In the genomic region with DNA sequence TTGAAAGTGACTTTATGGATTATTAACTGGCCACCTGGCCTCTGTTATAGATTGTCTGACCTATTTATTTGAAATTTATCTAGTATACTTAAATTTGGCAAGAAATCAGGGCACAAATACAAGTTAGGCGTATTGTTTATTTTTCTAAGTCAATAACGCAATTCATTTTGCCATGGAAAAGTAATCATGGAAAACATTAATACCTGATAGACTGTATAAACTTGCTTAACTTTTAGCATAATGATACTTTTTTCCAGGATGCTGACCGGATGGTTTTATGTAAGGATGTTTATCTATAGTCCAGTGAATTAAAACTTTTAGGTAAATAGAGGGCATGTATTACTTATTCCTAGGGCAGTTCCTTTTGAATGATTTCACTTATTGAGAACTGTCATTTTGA, we compare ENCODE assay signal across 27 cellular contexts.
"Had no signal": no experiment of that assay in that cellular context is flagged by ENCODE, and none has a peak within 500 bp of the region (broad histone marks: within the 10 kb centered on the region; RNA-seq: fewer than 3 reads in every experiment).

No MANE protein-coding gene starts in this region.

- H3K4me3 ChIP-seq: esophagus muscularis mucosa, left lung, lung, ovary, psoas muscle, suprapubic skin, tibial artery, upper lobe of right lung had no signal

- H3K27me3 ChIP-seq: esophagus muscularis mucosa, foreskin keratinocyte, left lung, ovary, suprapubic skin, tibial artery, upper lobe of right lung had no signal

- H3K9me3 Mint-ChIP-seq: activated CD4-positive, alpha-beta memory T cell treated with anti-CD3 and anti-CD28 coated beads, Interleukin-2, amount 10 ng/mL, durations not matched to agents 7 days and 5 days; activated CD4-positive, alpha-beta T cell treated with anti-CD3 and anti-CD28 coated beads, Interleukin-2, amount 10 ng/mL, durations not matched to agents 7 days and 5 days; activated naive CD4-positive, alpha-beta T cell treated with anti-CD3 and anti-CD28 coated beads, Interleukin-2, amount 10 ng/mL, durations not matched to agents 7 days and 5 days; activated T-cell treated with anti-CD3 and anti-CD28 coated beads, Interleukin-2, amount 50 U/mL, for 24 hours; nephron; stimulated activated naive B cell treated with anti-CD40 and anti-IgM and Interleukin-4, amounts not matched to agents 10 μg/mL and 1 μg/mL and 100 μg/mL, for 72 hours had no signal

- H3K27ac Mint-ChIP-seq: activated CD4-positive, alpha-beta memory T cell treated with anti-CD3 and anti-CD28 coated beads, Interleukin-2, amount 10 ng/mL, durations not matched to agents 7 days and 5 days; activated CD4-positive, alpha-beta T cell treated with anti-CD3 and anti-CD28 coated beads, Interleukin-2, amount 10 ng/mL, durations not matched to agents 7 days and 5 days; activated naive CD4-positive, alpha-beta T cell treated with anti-CD3 and anti-CD28 coated beads, Interleukin-2, amount 10 ng/mL, durations not matched to agents 7 days and 5 days; activated naive CD8-positive, alpha-beta T cell treated with anti-CD3 and anti-CD28 coated beads, Interleukin-2, amount 10 ng/mL, durations not matched to agents 7 days and 5 days; activated T-cell treated with anti-CD3 and anti-CD28 coated beads, Interleukin-2, amount 50 U/mL, for 24 hours; stimulated activated naive B cell treated with anti-CD40 and anti-IgM and Interleukin-4, amounts not matched to agents 10 μg/mL and 1 μg/mL and 100 μg/mL, for 72 hours; T-helper 17 cell; WTC11 had no signal

- H3K27me3 Mint-ChIP-seq: activated CD4-positive, alpha-beta memory T cell treated with anti-CD3 and anti-CD28 coated beads, Interleukin-2, amount 10 ng/mL, durations not matched to agents 7 days and 5 days; activated CD4-positive, alpha-beta T cell treated with anti-CD3 and anti-CD28 coated beads, Interleukin-2, amount 10 ng/mL, durations not matched to agents 7 days and 5 days; activated naive CD4-positive, alpha-beta T cell treated with anti-CD3 and anti-CD28 coated beads, Interleukin-2, amount 10 ng/mL, durations not matched to agents 7 days and 5 days; activated naive CD8-positive, alpha-beta T cell treated with anti-CD3 and anti-CD28 coated beads, Interleukin-2, amount 10 ng/mL, durations not matched to agents 7 days and 5 days; activated T-cell treated with anti-CD3 and anti-CD28 coated beads, Interleukin-2, amount 50 U/mL, for 24 hours; T-helper 17 cell had no signal

- ATAC-seq: foreskin keratinocyte; left lung; psoas muscle; stimulated activated naive B cell treated with anti-CD40 and anti-IgM and Interleukin-4, amounts not matched to agents 10 μg/mL and 1 μg/mL and 100 μg/mL, for 72 hours; T-helper 17 cell; upper lobe of right lung; WTC11 had no signal

- H3K4me3 Mint-ChIP-seq: activated CD4-positive, alpha-beta memory T cell treated with anti-CD3 and anti-CD28 coated beads, Interleukin-2, amount 10 ng/mL, durations not matched to agents 7 days and 5 days; activated CD4-positive, alpha-beta T cell treated with anti-CD3 and anti-CD28 coated beads, Interleukin-2, amount 10 ng/mL, durations not matched to agents 7 days and 5 days; activated naive CD4-positive, alpha-beta T cell treated with anti-CD3 and anti-CD28 coated beads, Interleukin-2, amount 10 ng/mL, durations not matched to agents 7 days and 5 days; activated naive CD8-positive, alpha-beta T cell treated with anti-CD3 and anti-CD28 coated beads, Interleukin-2, amount 10 ng/mL, durations not matched to agents 7 days and 5 days; activated T-cell treated with anti-CD3 and anti-CD28 coated beads, Interleukin-2, amount 50 U/mL, for 24 hours; nephron; stimulated activated naive B cell treated with anti-CD40 and anti-IgM and Interleukin-4, amounts not matched to agents 10 μg/mL and 1 μg/mL and 100 μg/mL, for 72 hours; T-helper 17 cell; WTC11 had no signal

- H3K36me3 ChIP-seq: esophagus muscularis mucosa, ovary, suprapubic skin had no signal

- H3K9me3 ChIP-seq: esophagus muscularis mucosa, left lung, ovary, psoas muscle, suprapubic skin, tibial artery, upper lobe of right lung had no signal

- DNase-seq: activated CD4-positive, alpha-beta memory T cell treated with anti-CD3 and anti-CD28 coated beads, Interleukin-2, amount 10 ng/mL, durations not matched to agents 7 days and 5 days; activated CD4-positive, alpha-beta T cell treated with anti-CD3 and anti-CD28 coated beads for 1 hour; activated CD4-positive, alpha-beta T cell treated with anti-CD3 and anti-CD28 coated beads, Interleukin-2, amount 10 ng/mL, durations not matched to agents 7 days and 5 days; activated CD8-positive, alpha-beta memory T cell treated with anti-CD3 and anti-CD28 coated beads, Interleukin-2, amount 50 U/mL, for 48 hours; activated gamma-delta T cell; activated naive CD4-positive, alpha-beta T cell treated with anti-CD3 and anti-CD28 coated beads, Interleukin-2, amount 10 ng/mL, durations not matched to agents 7 days and 5 days; activated naive CD8-positive, alpha-beta T cell treated with anti-CD3 and anti-CD28 coated beads, Interleukin-2, amount 10 ng/mL, durations not matched to agents 7 days and 5 days; activated T-cell treated with anti-CD3 and anti-CD28 coated beads, Interleukin-2, amount 50 U/mL, for 24 hours; caudate nucleus; foreskin keratinocyte; kidney glomerular epithelial cell; left lung; mesendoderm; ovary; psoas muscle; stimulated activated CD4-positive, alpha-beta T cell treated with anti-CD3 and anti-CD28 coated beads, Interleukin-15, amount 100 ng/mL, for 24 hours; stimulated activated CD4-positive, alpha-beta T cell treated with anti-CD3 and anti-CD28 coated beads, Interleukin-2, amount 100 ng/mL, for 24 hours; stimulated activated naive B cell treated with anti-CD40 and anti-IgM and Interleukin-4, amounts not matched to agents 10 μg/mL and 1 μg/mL and 100 μg/mL, for 72 hours; T-helper 17 cell; T1000; tibial artery; upper lobe of right lung had no signal

- H3K27ac ChIP-seq: esophagus muscularis mucosa, foreskin keratinocyte, ovary, psoas muscle, suprapubic skin, tibial artery, upper lobe of right lung had no signal
